Comparison of ENCODE assay signal across 1 cellular context in the genomic region with DNA sequence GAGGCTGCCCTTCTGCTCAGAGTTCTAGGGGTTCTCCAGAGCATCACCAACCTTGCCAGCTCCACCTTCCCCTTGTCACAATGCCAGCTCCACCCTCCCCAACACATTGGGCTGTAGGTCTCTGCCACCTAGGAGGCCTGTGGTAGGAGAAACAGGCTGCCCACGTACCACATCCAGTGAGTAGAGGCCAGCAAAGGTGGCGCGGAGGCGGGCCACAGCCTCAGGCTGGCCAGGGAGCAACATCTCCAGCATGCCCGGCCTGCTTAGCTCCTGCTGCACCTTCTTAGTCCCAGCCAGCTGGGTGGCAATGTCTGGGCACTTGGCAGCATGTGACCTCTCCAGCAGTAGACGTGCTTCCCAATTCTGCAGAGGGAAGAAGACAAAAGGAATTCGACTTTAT.
A peak's percentile ranks its signal among the peaks of the same experiment; 100 is the strongest.
TF ChIP-seq lines count a peak whose summit lies in the region.

No MANE protein-coding gene starts in this region.

TF ChIP-seq in HepG2, 621 proteins besides CTCF, POLR2A, EP300 and RAD21:
- TF ChIP-seq THAP9 (CRISPR knock-in tag; IDR thresholded peaks at IDR 0.05; ENCODE audit: borderline replicate concordance) (peak; percentile 38; the same call in 1 of the 2 replicates), ZNF772 (CRISPR knock-in tag; IDR thresholded peaks at IDR 0.05) (no peak), REPIN1 (CRISPR knock-in tag; IDR thresholded peaks at IDR 0.05; ENCODE audit: borderline replicate concordance, low read depth) (no peak), NFE2L1 (CRISPR knock-in tag; IDR thresholded peaks at IDR 0.05; ENCODE audit: borderline replicate concordance) (no peak), PHF21A (CRISPR knock-in tag; IDR thresholded peaks at IDR 0.05) (no peak), ZNF18 (CRISPR knock-in tag; IDR thresholded peaks at IDR 0.05; ENCODE audit: insufficient replicate concordance) (no peak), ZNF350 (CRISPR knock-in tag; IDR thresholded peaks at IDR 0.05; ENCODE audit: borderline replicate concordance, low read depth) (no peak), ZNF20 (CRISPR knock-in tag; IDR thresholded peaks at IDR 0.05) (no peak), ZNF225 (CRISPR knock-in tag; IDR thresholded peaks at IDR 0.05) (0 out of 2 replicates have a peak, but pooled peaks have one; percentile 38), PAX8 (CRISPR knock-in tag; IDR thresholded peaks at IDR 0.05; ENCODE audit: borderline replicate concordance) (no peak)
- TF ChIP-seq, protein P1, sequence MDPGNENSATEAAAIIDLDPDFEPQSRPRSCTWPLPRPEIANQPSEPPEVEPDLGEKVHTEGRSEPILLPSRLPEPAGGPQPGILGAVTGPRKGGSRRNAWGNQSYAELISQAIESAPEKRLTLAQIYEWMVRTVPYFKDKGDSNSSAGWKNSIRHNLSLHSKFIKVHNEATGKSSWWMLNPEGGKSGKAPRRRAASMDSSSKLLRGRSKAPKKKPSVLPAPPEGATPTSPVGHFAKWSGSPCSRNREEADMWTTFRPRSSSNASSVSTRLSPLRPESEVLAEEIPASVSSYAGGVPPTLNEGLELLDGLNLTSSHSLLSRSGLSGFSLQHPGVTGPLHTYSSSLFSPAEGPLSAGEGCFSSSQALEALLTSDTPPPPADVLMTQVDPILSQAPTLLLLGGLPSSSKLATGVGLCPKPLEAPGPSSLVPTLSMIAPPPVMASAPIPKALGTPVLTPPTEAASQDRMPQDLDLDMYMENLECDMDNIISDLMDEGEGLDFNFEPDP (CRISPR knock-in tag; conservative IDR thresholded peaks at IDR 0.05), result 0 out of 2 replicates have a peak, but pooled peaks have one; percentile 52
- TF ChIP-seq, protein P2, sequence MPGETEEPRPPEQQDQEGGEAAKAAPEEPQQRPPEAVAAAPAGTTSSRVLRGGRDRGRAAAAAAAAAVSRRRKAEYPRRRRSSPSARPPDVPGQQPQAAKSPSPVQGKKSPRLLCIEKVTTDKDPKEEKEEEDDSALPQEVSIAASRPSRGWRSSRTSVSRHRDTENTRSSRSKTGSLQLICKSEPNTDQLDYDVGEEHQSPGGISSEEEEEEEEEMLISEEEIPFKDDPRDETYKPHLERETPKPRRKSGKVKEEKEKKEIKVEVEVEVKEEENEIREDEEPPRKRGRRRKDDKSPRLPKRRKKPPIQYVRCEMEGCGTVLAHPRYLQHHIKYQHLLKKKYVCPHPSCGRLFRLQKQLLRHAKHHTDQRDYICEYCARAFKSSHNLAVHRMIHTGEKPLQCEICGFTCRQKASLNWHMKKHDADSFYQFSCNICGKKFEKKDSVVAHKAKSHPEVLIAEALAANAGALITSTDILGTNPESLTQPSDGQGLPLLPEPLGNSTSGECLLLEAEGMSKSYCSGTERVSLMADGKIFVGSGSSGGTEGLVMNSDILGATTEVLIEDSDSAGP (CRISPR knock-in tag; IDR thresholded peaks at IDR 0.05; ENCODE audit: borderline replicate concordance), result no peak
- TF ChIP-seq, protein P3, sequence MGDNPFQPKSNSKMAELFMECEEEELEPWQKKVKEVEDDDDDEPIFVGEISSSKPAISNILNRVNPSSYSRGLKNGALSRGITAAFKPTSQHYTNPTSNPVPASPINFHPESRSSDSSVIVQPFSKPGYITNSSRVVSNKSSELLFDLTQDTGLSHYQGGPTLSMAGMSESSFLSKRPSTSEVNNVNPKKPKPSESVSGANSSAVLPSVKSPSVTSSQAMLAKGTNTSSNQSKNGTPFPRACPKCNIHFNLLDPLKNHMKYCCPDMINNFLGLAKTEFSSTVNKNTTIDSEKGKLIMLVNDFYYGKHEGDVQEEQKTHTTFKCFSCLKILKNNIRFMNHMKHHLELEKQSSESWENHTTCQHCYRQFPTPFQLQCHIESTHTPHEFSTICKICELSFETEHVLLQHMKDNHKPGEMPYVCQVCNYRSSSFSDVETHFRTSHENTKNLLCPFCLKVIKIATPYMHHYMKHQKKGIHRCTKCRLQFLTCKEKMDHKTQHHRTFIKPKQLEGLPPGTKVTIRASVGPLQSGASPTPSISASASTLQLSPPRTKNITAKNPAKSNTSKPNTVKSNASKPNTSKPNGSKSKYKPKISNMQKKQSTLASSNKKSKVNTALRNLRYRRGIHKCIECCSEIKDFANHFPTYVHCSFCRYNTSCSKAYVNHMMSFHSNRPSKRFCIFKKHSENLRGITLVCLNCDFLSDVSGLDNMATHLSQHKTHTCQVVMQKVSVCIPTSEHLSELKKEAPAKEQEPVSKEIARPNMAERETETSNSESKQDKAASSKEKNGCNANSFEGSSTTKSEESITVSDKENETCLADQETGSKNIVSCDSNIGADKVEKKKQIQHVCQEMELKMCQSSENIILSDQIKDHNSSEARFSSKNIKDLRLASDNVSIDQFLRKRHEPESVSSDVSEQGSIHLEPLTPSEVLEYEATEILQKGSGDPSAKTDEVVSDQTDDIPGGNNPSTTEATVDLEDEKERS (CRISPR knock-in tag; IDR thresholded peaks at IDR 0.05), result no peak
